Comparison of ENCODE assay signal across 8 cellular contexts in the genomic region with DNA sequence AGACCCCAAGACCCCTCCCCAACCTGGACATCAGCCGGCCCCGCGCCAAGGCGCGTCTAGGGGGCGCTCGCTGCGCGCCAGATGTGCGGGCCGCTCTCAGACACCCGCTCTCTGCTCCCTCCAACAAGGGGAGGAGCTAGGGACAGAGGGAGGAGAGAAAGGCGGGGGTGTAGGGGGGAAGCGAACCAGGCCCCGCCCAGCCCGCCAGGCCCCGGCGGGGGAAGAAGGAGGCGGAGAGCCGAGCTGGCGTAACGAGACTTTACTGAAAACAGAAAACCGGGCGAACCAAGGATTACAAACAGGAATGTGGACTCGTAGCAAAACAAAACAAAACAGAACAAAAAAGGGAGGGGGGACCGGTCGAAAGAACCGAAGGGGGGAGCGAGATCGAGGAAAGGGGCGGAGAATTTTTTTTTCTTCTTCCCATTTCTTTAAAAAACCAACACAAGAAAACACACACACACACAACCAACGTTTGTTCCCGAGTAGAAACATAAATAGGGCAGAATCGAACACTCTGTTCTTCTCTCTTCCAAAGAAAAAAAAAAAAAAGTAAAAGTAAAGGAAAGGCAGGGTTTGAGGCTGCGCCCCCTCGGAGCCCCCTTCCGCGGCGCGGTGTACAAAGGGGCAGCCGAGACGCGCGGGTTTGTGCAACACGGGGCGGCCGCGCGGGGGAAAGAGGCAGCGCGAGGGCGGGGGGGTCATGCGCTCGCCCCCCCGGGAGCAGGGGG. TPM values are rescaled to one million over a fixed set of nuclear protein-coding genes. Genes with fewer than 3 reads are reported as not detected.
DNase-seq lines count a peak whose midpoint lies in the region; ATAC-seq and TF ChIP-seq lines count a peak whose summit lies in the region.

No MANE protein-coding gene starts in this region.

- H3K27ac ChIP-seq in testis, result peak overlapping the region; percentile 99 to 100

- peak; percentile 78 for TF ChIP-seq CTCF in glutamatergic neuron (IDR thresholded peaks at IDR 0.05; ENCODE audit: partially characterized antibody, unreplicated experiment)
- TF ChIP-seq CTCF in omental fat pad (IDR thresholded peaks at IDR 0.05), result peak in 1 of 3 donors; percentile 55
- peak; percentile 87 to 95 (median 90) for TF ChIP-seq CTCF in testis (IDR thresholded peaks at IDR 0.05)

- no peaks in the 10 kb centered on the region for H3K9me3 ChIP-seq in testis

- H3K27me3 ChIP-seq in testis, result no peaks in the 10 kb centered on the region

- H3K27ac Mint-ChIP-seq in activated naive CD8-positive, alpha-beta T cell, result peak overlapping the region; percentile 94
- H3K27ac Mint-ChIP-seq in glutamatergic neuron (ENCODE audit: unreplicated experiment), result peak overlapping the region; percentile 99

- H3K4me1 Mint-ChIP-seq in activated naive CD8-positive, alpha-beta T cell (ENCODE audit: low read depth), result peaks cover 45% of the 10 kb centered on the region
- peaks cover 10% of the 10 kb centered on the region for H3K4me1 Mint-ChIP-seq in glutamatergic neuron (ENCODE audit: low read depth, unreplicated experiment)

- H3K36me3 Mint-ChIP-seq in activated naive CD8-positive, alpha-beta T cell, result peaks cover 9% of the 10 kb centered on the region
- H3K36me3 Mint-ChIP-seq in glutamatergic neuron (ENCODE audit: unreplicated experiment), result peaks cover 8% of the 10 kb centered on the region

- H3K4me3 ChIP-seq in testis, result peak overlapping the region; percentile 92 to 95

- peak; percentile 95 for TF ChIP-seq POLR2A in testis (IDR thresholded peaks at IDR 0.05)

- H3K27me3 Mint-ChIP-seq in activated naive CD8-positive, alpha-beta T cell, result no peaks in the 10 kb centered on the region
- H3K27me3 Mint-ChIP-seq in glutamatergic neuron (ENCODE audit: unreplicated experiment), result peaks cover 24% of the 10 kb centered on the region

- 0 to 2% methylated on average over 47 to 55 of the region's 55 CpGs for WGBS in testis, 2 donors

- no peaks in the 10 kb centered on the region for H3K36me3 ChIP-seq in testis (ENCODE audit: low read depth, missing control alignments)

- peak; percentile 16 for ATAC-seq in GM21360 (IDR thresholded peaks at IDR 0.05; ENCODE audit: unreplicated experiment)
- peak; percentile 61 for ATAC-seq in SK-N-SH treated with all-trans-retinoic acid at 6 μM for 48 hours
- ATAC-seq in omental fat pad (ENCODE audit: low FRiP score), result peak; percentile 17

- peak overlapping the region; percentile 98 for H3K4me3 Mint-ChIP-seq in activated naive CD8-positive, alpha-beta T cell
- H3K4me3 Mint-ChIP-seq in glutamatergic neuron (ENCODE audit: unreplicated experiment), result peak overlapping the region; percentile 94

- peaks cover 32% of the 10 kb centered on the region for H3K4me1 ChIP-seq in testis

- H3K9me3 Mint-ChIP-seq in activated naive CD8-positive, alpha-beta T cell (ENCODE audit: low read depth), result no peaks in the 10 kb centered on the region
- peaks cover 21% of the 10 kb centered on the region for H3K9me3 Mint-ChIP-seq in glutamatergic neuron (ENCODE audit: unreplicated experiment)

- intact Hi-C loops in testis (cut with DNase I; ENCODE audit: low total_unique reads), result loop anchor here (5.0 kb wide), 1 partner anchor 43 kb away; the partner anchor contains the start of gene LSM4

- DNase-seq in AML-193 (lab: John Stamatoyannopoulos, UW) (peak; percentile 81 to 84), NCI-H1092 treated with DMSO at 0.1 percent for 48 hours (lab: John Stamatoyannopoulos, UW) (peak; percentile 95), glutamatergic neuron (peak; percentile 91), omental fat pad (ENCODE audit: low spot score) (peak; percentile 45), testis (peak; percentile 94)

TF ChIP-seq in SK-N-SH treated with all-trans-retinoic acid at 6 μM for 48 hours, 23 proteins besides CTCF, POLR2A, EP300 and RAD21:
- TF ChIP-seq ZNF8 (CRISPR knock-in tag; IDR thresholded peaks at IDR 0.05), result 0 out of 2 replicates have a peak, but pooled peaks have one; percentile 32
- no peak for TF ChIP-seq ZFP30 (CRISPR knock-in tag; IDR thresholded peaks at IDR 0.05)
- no peak for TF ChIP-seq ZFP3 (CRISPR knock-in tag; IDR thresholded peaks at IDR 0.05)
- no peak for TF ChIP-seq TOX (CRISPR knock-in tag; IDR thresholded peaks at IDR 0.05; ENCODE audit: borderline replicate concordance)
- no peak; the same call in 1 of the 2 replicates for TF ChIP-seq PATZ1 (CRISPR knock-in tag; IDR thresholded peaks at IDR 0.05; ENCODE audit: borderline replicate concordance)
- 0 out of 2 replicates have a peak, but pooled peaks have one; percentile 23 for TF ChIP-seq CSDC2 (CRISPR knock-in tag; IDR thresholded peaks at IDR 0.05)
- TF ChIP-seq ZC3H10 (CRISPR knock-in tag; IDR thresholded peaks at IDR 0.05), result no peak
- peak; percentile 63; the same call in 1 of the 2 replicates for TF ChIP-seq TCF4 (CRISPR knock-in tag; IDR thresholded peaks at IDR 0.05; ENCODE audit: borderline replicate concordance)

RNA-seq across cellular contexts. Expression of gene JUND, which starts 1.7 kb away (rescaled TPM):
- 341 TPM for total RNA-seq in glutamatergic neuron (ENCODE audit: unreplicated experiment)
- 100 to 1,000 TPM; 398 to 859 (median 623) TPM for total RNA-seq in omental fat pad
- 100 to 1,000 TPM; 615 to 654 TPM for total RNA-seq in testis
- polyA plus RNA-seq in testis (ENCODE audit: insufficient read depth, low read depth, low replicate concordance), result 96.4 TPM

RNA-seq across cellular contexts. Expression of gene IQCN, which starts 5.4 kb away (rescaled TPM):
- total RNA-seq in glutamatergic neuron (ENCODE audit: unreplicated experiment) (23.6 TPM), omental fat pad (10 to 100 TPM in 2 of 4 donors, 1 to 10 TPM in 2; 1.7 to 15.9 (median 7.4) TPM), testis (10 to 100 TPM; 30.1 to 62.3 TPM)
- polyA plus RNA-seq in testis (ENCODE audit: insufficient read depth, low read depth, low replicate concordance), result 88.1 TPM

RNA-seq across cellular contexts. Expression of gene LSM4, which starts 43.2 kb away (rescaled TPM):
- 137 TPM for total RNA-seq in glutamatergic neuron (ENCODE audit: unreplicated experiment)
- 100 to 1,000 TPM in 1 of 4 donors, 10 to 100 TPM in 3; 58.6 to 140 (median 93.1) TPM for total RNA-seq in omental fat pad
- 100 to 1,000 TPM; 212 to 241 TPM for total RNA-seq in testis
- polyA plus RNA-seq in testis (ENCODE audit: insufficient read depth, low read depth, low replicate concordance), result 196 TPM

RNA-seq across cellular contexts. Expression of gene PDE4C, which starts 53.4 kb away (rescaled TPM):
- total RNA-seq in glutamatergic neuron (ENCODE audit: unreplicated experiment) (69.8 TPM), omental fat pad (1 to 10 TPM in 1 of 4 donors, under 1 TPM in 2, not detected in 1; 0.12 to 1.5 (median 0.63) TPM), testis (10 to 100 TPM in 1 of 2 donors, 1 to 10 TPM in 1; 7.1 to 19.5 TPM)
- 5.7 TPM for polyA plus RNA-seq in testis (ENCODE audit: insufficient read depth, low read depth, low replicate concordance)

Comparison
In these comparisons a context has a peak if more than half of its experiments do, and no peak if none do; other contexts are left out.
1. Peak in every context shown above with its lines: DNase-seq, ATAC-seq, H3K4me3 ChIP-seq and H3K27ac ChIP-seq.
2. DNase-seq: peak in every context shown above with its lines; median percentile 95 in NCI-H1092 treated with DMSO at 0.1 percent for 48 hours; 94 in testis; 91 in glutamatergic neuron; 82 in AML-193; 45 in omental fat pad.